8 cellular contexts compared by ENCODE assay signal in the genomic region with DNA sequence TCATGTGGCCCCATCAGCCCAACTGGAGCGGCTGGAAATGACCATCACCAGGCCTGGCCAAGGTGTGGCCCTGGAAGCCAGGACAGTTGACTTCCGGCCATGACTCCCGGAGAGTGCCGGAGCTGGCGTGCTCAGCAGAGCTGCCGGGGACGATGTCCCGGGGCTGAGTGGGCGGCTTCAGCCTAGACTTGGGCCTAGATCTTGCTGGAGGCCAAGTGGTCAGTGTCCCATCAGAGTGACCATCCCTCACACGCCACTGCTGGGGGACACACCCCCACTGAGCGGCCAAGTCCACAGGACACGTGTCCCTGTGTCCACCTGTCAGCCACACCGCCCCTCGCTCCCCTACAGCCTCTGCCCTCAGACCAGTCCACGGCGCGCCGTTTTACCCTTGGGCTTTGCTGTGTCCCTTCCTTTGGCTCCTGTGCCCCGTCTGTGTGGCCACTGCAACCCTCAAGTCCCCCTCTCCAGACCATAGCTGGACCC. TPM values are rescaled to one million over a fixed set of nuclear protein-coding genes. Genes with fewer than 3 reads are reported as not detected.
DNase-seq lines count a peak whose midpoint lies in the region; ATAC-seq, FAIRE-seq and TF ChIP-seq lines count a peak whose summit lies in the region.

No MANE protein-coding gene starts in this region.

- H3K36me3 Mint-ChIP-seq in IgD-negative memory B cell, result peaks cover 1% of the 10 kb centered on the region

- ATAC-seq in GM12878 (no peak), GM21619 (IDR thresholded peaks at IDR 0.05; ENCODE audit: unreplicated experiment) (no peak)
- no peak for ATAC-seq in stimulated activated naive CD8-positive, alpha-beta T cell treated with anti-CD3 and anti-CD28 coated beads, Interleukin-15, amount 100 ng/mL, for 72 hours

- H3K4me1 Mint-ChIP-seq in IgD-negative memory B cell, result peaks cover 4 to 5% (median 5%) of the 10 kb centered on the region in 3 donors
- H3K4me1 Mint-ChIP-seq in stimulated activated naive CD8-positive, alpha-beta T cell treated with anti-CD3 and anti-CD28 coated beads, Interleukin-15, amount 100 ng/mL, for 72 hours, result peaks cover 50% of the 10 kb centered on the region

- no peaks in the 10 kb centered on the region for H3K27me3 ChIP-seq in GM12878 (replicated peaks in 1 of 2; ENCODE audit: control insufficient read depth in 2 of 2, insufficient read depth in 2 of 2, low read length in 1 of 2)

- 0 out of 2 replicates have a peak overlapping the region, but pooled peaks have one; percentile 75 for H3K4me2 ChIP-seq in GM12878 (ENCODE audit: control insufficient read depth, insufficient read depth)

- no peak for TF ChIP-seq RAD21 in GM12878 (IDR thresholded peaks at IDR 0.05; ENCODE audit: insufficient read depth, low read depth, low read length)

- H3K9ac ChIP-seq in GM12878 (ENCODE audit: control insufficient read depth, insufficient read depth, low read length) (no peak overlapping the region), kidney (ENCODE audit: low read length in 2 of 2) (no peak overlapping the region)

- no peak overlapping the region for H2AFZ ChIP-seq in GM12878 (ENCODE audit: control insufficient read depth, low read depth, low read length)

- POLR2A ChIA-PET in GM12878 (lab: Charles Lee), result no interaction called here

- H3K4me3 ChIP-seq in GM12878 (no peak overlapping the region), kidney (ENCODE audit: low read length in 2 of 2) (peak overlapping the region in 1 of 2 donors; percentile 49)

- H3K27me3 Mint-ChIP-seq in IgD-negative memory B cell, result no peaks in the 10 kb centered on the region
- H3K27me3 Mint-ChIP-seq in stimulated activated naive CD8-positive, alpha-beta T cell treated with anti-CD3 and anti-CD28 coated beads, Interleukin-15, amount 100 ng/mL, for 72 hours, result no peaks in the 10 kb centered on the region

- 90% methylated on average over 19 of the region's 19 CpGs for WGBS in GM12878 (ENCODE audit: insufficient coverage, insufficient replicate concordance, low lambda C conversion rate, missing lambda C conversion rate)

- in situ Hi-C loops in GM12878 (cut with MboI), result loop anchor here (5.0 to 10.0 kb wide), 2 partner anchors 197 to 1234 kb away; no protein-coding TSS in a partner anchor

- H4K20me1 ChIP-seq in GM12878 (ENCODE audit: control insufficient read depth, insufficient read depth), result no peaks in the 10 kb centered on the region

- H3K27ac ChIP-seq in GM12878 (ENCODE audit: control insufficient read depth, insufficient read depth), result no peak overlapping the region
- peak overlapping the region; percentile 80 to 93 for H3K27ac ChIP-seq in kidney (ENCODE audit: low read depth in 2 of 2, low read length in 2 of 2)

- H3K9me3 Mint-ChIP-seq in IgD-negative memory B cell, result no peaks in the 10 kb centered on the region
- H3K9me3 Mint-ChIP-seq in stimulated activated naive CD8-positive, alpha-beta T cell treated with anti-CD3 and anti-CD28 coated beads, Interleukin-15, amount 100 ng/mL, for 72 hours, result no peaks in the 10 kb centered on the region

- H3K4me1 ChIP-seq in GM12878 (ENCODE audit: control insufficient read depth, insufficient read depth, low read length) (peaks cover 4% of the 10 kb centered on the region), kidney (ENCODE audit: control insufficient read depth in 1 of 2, insufficient read depth in 1 of 2, low read depth in 1 of 2, low read length in 2 of 2) (peaks cover 0 to 26% of the 10 kb centered on the region in 2 donors)

- H3K27ac Mint-ChIP-seq in IgD-negative memory B cell, result peak overlapping the region in 2 of 3 donors; percentile 45 to 87
- H3K27ac Mint-ChIP-seq in stimulated activated naive CD8-positive, alpha-beta T cell treated with anti-CD3 and anti-CD28 coated beads, Interleukin-15, amount 100 ng/mL, for 72 hours, result no peak overlapping the region

- TF ChIP-seq CTCF in GM12878 (IDR thresholded peaks at IDR 0.05 in 2 of 3, conservative IDR thresholded peaks at IDR 0.05 in 1 of 3; ENCODE audit: control insufficient read depth in 2 of 3, extremely low read depth in 1 of 3, insufficient read depth in 1 of 3, low read depth in 3 of 3, low read length in 3 of 3) (no peak), kidney (IDR thresholded peaks at IDR 0.05; ENCODE audit: borderline replicate concordance, extremely low read depth, insufficient read depth) (no peak)

- H3K36me3 ChIP-seq in GM12878 (ENCODE audit: control insufficient read depth in 2 of 2, insufficient read depth in 2 of 2, low read length in 1 of 2), result no peaks in the 10 kb centered on the region; a peak in 1 of 4 replicates
- H3K36me3 ChIP-seq in kidney (ENCODE audit: control insufficient read depth in 1 of 2, insufficient read depth in 2 of 2, low read length in 2 of 2), result no peaks in the 10 kb centered on the region

- peak overlapping the region in 3 of 4 donors; percentile 65 to 70 (median 68) for H3K4me3 Mint-ChIP-seq in IgD-negative memory B cell
- H3K4me3 Mint-ChIP-seq in stimulated activated naive CD8-positive, alpha-beta T cell treated with anti-CD3 and anti-CD28 coated beads, Interleukin-15, amount 100 ng/mL, for 72 hours, result peak overlapping the region; percentile 19 to 76

- SMC1A ChIA-PET in GM12878 (lab: Charles Lee; ENCODE audit: uncharacterized antibody, unreplicated experiment), result no interaction called here

- no peak for TF ChIP-seq EP300 in GM12878 (IDR thresholded peaks at IDR 0.05; ENCODE audit: borderline replicate concordance in 1 of 2, control insufficient read depth in 1 of 2, low read depth in 2 of 2, low read length in 2 of 2)

- CTCF ChIA-PET in GM12878 (lab: Yijun Ruan, JAX), result no interaction called here

- no peak for FAIRE-seq in GM12878 (lab: Jason Lieb, UNC)
- FAIRE-seq in kidney (lab: Jason Lieb, UNC), result no peak

- no peak for DNase-seq in GM12878 (ENCODE audit: low read depth, low spot score)
- peak; percentile 84 for DNase-seq in kidney
- no peak for DNase-seq in stimulated activated naive CD8-positive, alpha-beta T cell treated with anti-CD3 and anti-CD28 coated beads, Interleukin-15, amount 100 ng/mL, for 72 hours
- DNase-seq in activated CD4-positive, alpha-beta T cell treated with anti-CD3 and anti-CD28 coated beads for 1 hour, result no peak
- no peak for DNase-seq in 8988T
- no peak for DNase-seq in AG08396 (ENCODE audit: low spot score)

- no peak for TF ChIP-seq POLR2A in GM12878 (IDR thresholded peaks at IDR 0.05; ENCODE audit: low read depth, low read length)

- peaks cover 1% of the 10 kb centered on the region for H3K79me2 ChIP-seq in GM12878 (ENCODE audit: control insufficient read depth, insufficient read depth, low read length)

- BruUV-seq in GM12878 (replicated peaks; lab: Mats Ljungman, UMichigan), result no TSS peak

- RAD21 ChIA-PET in GM12878 (lab: Charles Lee; ENCODE audit: unreplicated experiment), result no interaction called here

- no peaks in the 10 kb centered on the region for H3K9me3 ChIP-seq in GM12878 (replicated peaks; ENCODE audit: control insufficient read depth, insufficient read depth, low read length)
- H3K9me3 ChIP-seq in kidney (ENCODE audit: control insufficient read depth in 1 of 2, low read length in 2 of 2), result no peaks in the 10 kb centered on the region

- intact Hi-C loops in GM12878 (cut with micrococcal nuclease; ENCODE audit: unreplicated experiment) (no loop called here), kidney (cut with DNase I) (no loop called here)

TF ChIP-seq in GM12878, 131 proteins besides CTCF, POLR2A, EP300 and RAD21 (continues in another document):
- TF ChIP-seq SMAD1 (IDR thresholded peaks at IDR 0.05; ENCODE audit: low read depth, partially characterized antibody), result no peak
- TF ChIP-seq CREB1 (IDR thresholded peaks at IDR 0.05; ENCODE audit: low read depth), result no peak
- no peak for TF ChIP-seq SIN3A (IDR thresholded peaks at IDR 0.05; ENCODE audit: low read depth, low read length)
- TF ChIP-seq WRNIP1 (IDR thresholded peaks at IDR 0.05; ENCODE audit: borderline replicate concordance, low read depth, low read length), result no peak

RNA-seq across cellular contexts. Expression of a gene that starts 4.0 kb away (rescaled TPM):
- polyA plus RNA-seq in IgD-negative memory B cell (78.2 TPM), GM12878 (2011; rRNA removed) (2.6 and 7.0 TPM in 2 replicates), GM12878 (2014; fragmentation: Illumina TruSeq; extraction: Trizol) (0.43 and 2.6 TPM in 2 replicates), GM12878 (2014; fragmentation: Nextera tagmentation; extraction: Ambion mirVana) (1 to 10 TPM in 1 of 2 experiments, under 1 TPM in 1; 0.79 to 1.2 TPM), GM12878 (2014; rRNA removed) (89.9 and 91.8 TPM in 2 replicates), GM12878 (2016; fragmentation: Nextera tagmentation; extraction: Ambion mirVana) (10 to 100 TPM; 57.2 to 60.2 TPM), kidney (ENCODE audit: insufficient read depth, low read depth, low replicate concordance) (109 TPM)
- 13.3 and 16.5 TPM in 2 replicates for total RNA-seq in GM12878 (2013; cell fraction: nucleolus; rRNA removed)
- total RNA-seq in GM12878 (2014; rRNA removed) (32.5 and 34.7 TPM in 2 replicates), GM12878 (2014; rRNA removed; fragmentation: Illumina TruSeq; extraction: Trizol) (3.6 and 4.4 TPM in 2 replicates), GM12878 (2021) (68.5 and 71.2 TPM in 2 replicates), kidney (69.0 TPM)
- polyA plus RNA-seq in GM12878 (2011; ENCODE audit: low read depth), result 7.1 TPM
- polyA plus RNA-seq in GM12878 (2011; cell fraction: cytosol; rRNA removed), result 13.0 and 30.7 TPM in 2 replicates
- 20.8 and 30.9 TPM in 2 replicates for polyA plus RNA-seq in GM12878 (2011; cell fraction: nucleus; rRNA removed)
- 26.3 and 32.4 TPM in 2 replicates for polyA plus RNA-seq in GM12878 (2012)
- polyA minus RNA-seq in GM12878 (2011; rRNA and poly(A)+ RNA removed), result 1.5 and 4.7 TPM in 2 replicates
- polyA minus RNA-seq in GM12878 (2011; cell fraction: cytosol; rRNA and poly(A)+ RNA removed), result 3.3 and 9.1 TPM in 2 replicates
- 5.6 and 10.3 TPM in 2 replicates for polyA minus RNA-seq in GM12878 (2011; cell fraction: nucleus; rRNA and poly(A)+ RNA removed)

RNA-seq across cellular contexts. Expression of a gene that starts 37.6 kb away (rescaled TPM):
- 0.78 TPM for polyA plus RNA-seq in IgD-negative memory B cell
- 11.9 and 13.5 TPM in 2 replicates for total RNA-seq in GM12878 (2013; cell fraction: nucleolus; rRNA removed)
- total RNA-seq in GM12878 (2014; rRNA removed), result 2.1 and 3.2 TPM in 2 replicates
- total RNA-seq in GM12878 (2014; rRNA removed; fragmentation: Illumina TruSeq; extraction: Trizol), result 0.54 and 0.55 TPM in 2 replicates
- total RNA-seq in GM12878 (2021), result 11.6 and 14.9 TPM in 2 replicates
- polyA plus RNA-seq in GM12878 (2011; ENCODE audit: low read depth), result 1.7 TPM
- 0.99 and 1.4 TPM in 2 replicates for polyA plus RNA-seq in GM12878 (2011; rRNA removed)
- 1.7 and 2.1 TPM in 2 replicates for polyA plus RNA-seq in GM12878 (2011; cell fraction: cytosol; rRNA removed)
- polyA plus RNA-seq in GM12878 (2011; cell fraction: nucleus; rRNA removed), result 4.9 and 8.7 TPM in 2 replicates
- 4.4 and 4.7 TPM in 2 replicates for polyA plus RNA-seq in GM12878 (2012)
- polyA plus RNA-seq in GM12878 (2014; fragmentation: Illumina TruSeq; extraction: Trizol), result 2.4 and 3.8 TPM in 2 replicates
- under 1 TPM; 0.03 to 0.07 TPM for polyA plus RNA-seq in GM12878 (2014; fragmentation: Nextera tagmentation; extraction: Ambion mirVana)
- polyA plus RNA-seq in GM12878 (2014; rRNA removed), result 4.8 and 5.2 TPM in 2 replicates
- under 1 TPM; 0.18 to 0.54 TPM for polyA plus RNA-seq in GM12878 (2016; fragmentation: Nextera tagmentation; extraction: Ambion mirVana)
- polyA minus RNA-seq in GM12878 (2011; rRNA and poly(A)+ RNA removed), result 1.0 and 2.2 TPM in 2 replicates
- 2.9 and 3.6 TPM in 2 replicates for polyA minus RNA-seq in GM12878 (2011; cell fraction: cytosol; rRNA and poly(A)+ RNA removed)
- 3.9 and 4.3 TPM in 2 replicates for polyA minus RNA-seq in GM12878 (2011; cell fraction: nucleus; rRNA and poly(A)+ RNA removed)
- total RNA-seq in kidney, result 78.6 TPM
- 9.2 TPM for polyA plus RNA-seq in kidney (ENCODE audit: insufficient read depth, low read depth, low replicate concordance)

Comparison
In these comparisons a context has a peak if more than half of its experiments do, and no peak if none do; other contexts are left out.
1. H3K27ac Mint-ChIP-seq: peak in IgD-negative memory B cell (2 of 3); none in stimulated activated naive CD8-positive, alpha-beta T cell treated with anti-CD3 and anti-CD28 coated beads, Interleukin-15, amount 100 ng/mL, for 72 hours (0 of 2).